8 cellular contexts compared by ENCODE assay signal in genomic region chr11:19742595-19743292, GRCh38. TPM values are rescaled to one million over a fixed set of nuclear protein-coding genes. Genes with fewer than 3 reads are reported as not detected.
DNase-seq lines count a peak whose midpoint lies in the region; ATAC-seq and TF ChIP-seq lines count a peak whose summit lies in the region.

No MANE protein-coding gene starts in this region.

- POLR2A ChIA-PET in activated B cell treated with CpG ODN at 0.5 μM for 24 hours (lab: Charles Lee) = no interaction called here

- no peaks in the 10 kb centered on the region for H3K36me3 Mint-ChIP-seq in activated B cell treated with CpG ODN at 0.5 μM for 24 hours (ENCODE audit: low read depth)

- ATAC-seq in HG02884 (IDR thresholded peaks at IDR 0.05; ENCODE audit: unreplicated experiment) = peak; percentile 80
- ATAC-seq in activated B cell treated with CpG ODN at 0.5 μM for 24 hours (ENCODE audit: low read depth) = peak; percentile 58

- CTCF ChIA-PET in activated B cell treated with CpG ODN at 0.5 μM for 24 hours (lab: Charles Lee) = interaction anchor here (0.9 to 2.1 kb wide), 5 partner anchors 160 to 490 kb away, joined by 4 to 25 read pairs (median 4); no protein-coding TSS in a partner anchor

- peaks cover 2% of the 10 kb centered on the region for H3K27me3 Mint-ChIP-seq in activated B cell treated with CpG ODN at 0.5 μM for 24 hours

- DNase-seq in GM12865 (ENCODE audit: low read depth) (peak; percentile 78), NCI-H2081 treated with DMSO at 0.1 percent for 48 hours (lab: John Stamatoyannopoulos, UW) (peak; percentile 9), activated B cell treated with CpG ODN at 0.5 μM for 24 hours (peak; percentile 22), kidney tubule cell (ENCODE audit: low spot score) (peak; percentile 78), cortex of kidney (lab: John Stamatoyannopoulos, UW) (no peak)
- DNase-seq in central memory CD4-positive, alpha-beta T cell = peak; percentile 60
- DNase-seq in stimulated activated CD4-positive, alpha-beta T cell treated with anti-CD3 and anti-CD28 coated beads, Interleukin-4, amount 100 ng/mL, for 24 hours = peak; percentile 68

- no peak overlapping the region for H3K4me3 ChIP-seq in GM12865 (ENCODE audit: low read depth, low read length)

- no peak overlapping the region for H3K27ac Mint-ChIP-seq in activated B cell treated with CpG ODN at 0.5 μM for 24 hours

- no peak overlapping the region for H3K4me3 Mint-ChIP-seq in activated B cell treated with CpG ODN at 0.5 μM for 24 hours

- H3K9me3 Mint-ChIP-seq in activated B cell treated with CpG ODN at 0.5 μM for 24 hours = no peaks in the 10 kb centered on the region

- TF ChIP-seq CTCF in GM12865 (IDR thresholded peaks at IDR 0.05; ENCODE audit: insufficient read depth, low read depth, low read length, missing control alignments) (peak; percentile 79), activated B cell treated with CpG ODN at 0.5 μM for 24 hours (IDR thresholded peaks at IDR 0.05) (no peak)

- no peaks in the 10 kb centered on the region for H3K4me1 Mint-ChIP-seq in activated B cell treated with CpG ODN at 0.5 μM for 24 hours

- intact Hi-C loops in activated B cell treated with CpG ODN at 0.5 μM for 24 hours (cut with micrococcal nuclease) = loop anchor here (1.0 to 2.0 kb wide), 5 partner anchors 161 to 671 kb away; no protein-coding TSS in a partner anchor

RNA-seq across cellular contexts. Expression of gene NAV2, which starts 30.1 kb away (rescaled TPM):
- total RNA-seq in activated B cell treated with CpG ODN at 0.5 μM for 24 hours = 9.0 and 10.3 TPM in 2 replicates
